17 cellular contexts compared by ENCODE assay signal in genomic region chr15:92600902-92601301, GRCh38.
"Had no signal": no experiment of that assay in that cellular context is flagged by ENCODE, and none has a peak within 500 bp of the region (broad histone marks: within the 10 kb centered on the region; RNA-seq: fewer than 3 reads in every experiment).

No MANE protein-coding gene starts in this region.

- H3K4me3 ChIP-seq: adrenal gland, thyroid gland, vagina had no signal

- H3K27me3 Mint-ChIP-seq: stimulated activated naive CD8-positive, alpha-beta T cell treated with anti-CD3 and anti-CD28 coated beads, Interleukin-15, Interleukin-2, amounts not matched to agents 100 ng/mL and 50 ng/mL, for 24 hours had no signal

- H3K36me3 Mint-ChIP-seq: natural killer cell treated with Interleukin-12 subunit alpha and Interleukin-12 subunit beta and Interleukin-15 and Interleukin-18, amount 100 ng/mL, for 72 hours had no signal

- H3K27me3 ChIP-seq: adrenal gland, thyroid gland, vagina had no signal

- H3K4me1 ChIP-seq: adrenal gland had no signal

- H3K27ac Mint-ChIP-seq: activated CD4-positive, alpha-beta T cell treated with anti-CD3 and anti-CD28 coated beads for 36 hours; activated CD8-positive, alpha-beta T cell treated with anti-CD3 and anti-CD28 coated beads for 36 hours; dendritic cell treated with granulocyte-macrophage colony-stimulating factor and Interleukin-4, amounts not matched to agents 40 ng/mL and 50 ng/mL, for 4 days; natural killer cell treated with Interleukin-12 subunit alpha and Interleukin-12 subunit beta and Interleukin-15 and Interleukin-18, amount 100 ng/mL, for 72 hours; stimulated activated naive CD8-positive, alpha-beta T cell treated with anti-CD3 and anti-CD28 coated beads, Interleukin-15, Interleukin-2, amounts not matched to agents 100 ng/mL and 50 ng/mL, for 24 hours; T-helper 2 cell treated with Interferon-gamma antibody and Interleukin-4, amounts not matched to agents 5 μg/mL and 100 μg/mL, for 36 hours had no signal

- H3K36me3 ChIP-seq: adrenal gland, thyroid gland, vagina had no signal

- H3K27ac ChIP-seq: adrenal gland, vagina had no signal

- H3K9me3 Mint-ChIP-seq: activated CD8-positive, alpha-beta T cell treated with anti-CD3 and anti-CD28 coated beads for 36 hours; dendritic cell treated with granulocyte-macrophage colony-stimulating factor and Interleukin-4, amounts not matched to agents 40 ng/mL and 50 ng/mL, for 4 days; natural killer cell treated with Interleukin-12 subunit alpha and Interleukin-12 subunit beta and Interleukin-15 and Interleukin-18, amount 100 ng/mL, for 72 hours; stimulated activated naive CD8-positive, alpha-beta T cell treated with anti-CD3 and anti-CD28 coated beads, Interleukin-15, Interleukin-2, amounts not matched to agents 100 ng/mL and 50 ng/mL, for 24 hours; T-helper 2 cell treated with Interferon-gamma antibody and Interleukin-4, amounts not matched to agents 5 μg/mL and 100 μg/mL, for 36 hours had no signal

- H3K4me3 Mint-ChIP-seq: activated CD4-positive, alpha-beta T cell treated with anti-CD3 and anti-CD28 coated beads for 36 hours; activated CD8-positive, alpha-beta T cell treated with anti-CD3 and anti-CD28 coated beads for 36 hours; dendritic cell treated with granulocyte-macrophage colony-stimulating factor and Interleukin-4, amounts not matched to agents 40 ng/mL and 50 ng/mL, for 4 days; natural killer cell treated with Interleukin-12 subunit alpha and Interleukin-12 subunit beta and Interleukin-15 and Interleukin-18, amount 100 ng/mL, for 72 hours; stimulated activated naive CD8-positive, alpha-beta T cell treated with anti-CD3 and anti-CD28 coated beads, Interleukin-15, Interleukin-2, amounts not matched to agents 100 ng/mL and 50 ng/mL, for 24 hours; T-helper 2 cell treated with Interferon-gamma antibody and Interleukin-4, amounts not matched to agents 5 μg/mL and 100 μg/mL, for 36 hours had no signal

- ATAC-seq: activated CD4-positive, alpha-beta T cell treated with anti-CD3 and anti-CD28 coated beads for 36 hours; activated CD8-positive, alpha-beta T cell treated with anti-CD3 and anti-CD28 coated beads for 36 hours; left cardiac atrium; natural killer cell treated with Interleukin-12 subunit alpha and Interleukin-12 subunit beta and Interleukin-15 and Interleukin-18, amount 100 ng/mL, for 72 hours had no signal

- H3K9me3 ChIP-seq: adrenal gland, thyroid gland, vagina had no signal

- DNase-seq: activated CD4-positive, alpha-beta T cell treated with anti-CD3 and anti-CD28 coated beads for 36 hours; activated CD8-positive, alpha-beta memory T cell treated with anti-CD3 and anti-CD28 coated beads, Interleukin-2, amount 50 U/mL, for 4 hours; activated CD8-positive, alpha-beta T cell treated with anti-CD3 and anti-CD28 coated beads for 36 hours; activated naive CD4-positive, alpha-beta T cell treated with Interleukin-2 at 50 U/mL for 16 hours; adrenal gland; cerebellar nuclear complex; left cardiac atrium; occipital lobe; stimulated activated CD4-positive, alpha-beta T cell treated with anti-CD3 and anti-CD28 coated beads, Interleukin-4, amount 100 ng/mL, for 1 hour; stimulated activated CD8-positive, alpha-beta memory T cell treated with anti-CD3 and anti-CD28 coated beads, Interleukin-4, amount 100 ng/mL, for 48 hours; SW 1271; thyroid gland had no signal
